1 cellular context compared by ENCODE assay signal in genomic region chrX:123088331-123088730, GRCh38.
TF ChIP-seq lines count a peak whose summit lies in the region.

No MANE protein-coding gene starts in this region.

TF ChIP-seq in HepG2, 621 proteins besides CTCF, POLR2A, EP300 and RAD21 (continued from another document):
- TF ChIP-seq, protein P1, sequence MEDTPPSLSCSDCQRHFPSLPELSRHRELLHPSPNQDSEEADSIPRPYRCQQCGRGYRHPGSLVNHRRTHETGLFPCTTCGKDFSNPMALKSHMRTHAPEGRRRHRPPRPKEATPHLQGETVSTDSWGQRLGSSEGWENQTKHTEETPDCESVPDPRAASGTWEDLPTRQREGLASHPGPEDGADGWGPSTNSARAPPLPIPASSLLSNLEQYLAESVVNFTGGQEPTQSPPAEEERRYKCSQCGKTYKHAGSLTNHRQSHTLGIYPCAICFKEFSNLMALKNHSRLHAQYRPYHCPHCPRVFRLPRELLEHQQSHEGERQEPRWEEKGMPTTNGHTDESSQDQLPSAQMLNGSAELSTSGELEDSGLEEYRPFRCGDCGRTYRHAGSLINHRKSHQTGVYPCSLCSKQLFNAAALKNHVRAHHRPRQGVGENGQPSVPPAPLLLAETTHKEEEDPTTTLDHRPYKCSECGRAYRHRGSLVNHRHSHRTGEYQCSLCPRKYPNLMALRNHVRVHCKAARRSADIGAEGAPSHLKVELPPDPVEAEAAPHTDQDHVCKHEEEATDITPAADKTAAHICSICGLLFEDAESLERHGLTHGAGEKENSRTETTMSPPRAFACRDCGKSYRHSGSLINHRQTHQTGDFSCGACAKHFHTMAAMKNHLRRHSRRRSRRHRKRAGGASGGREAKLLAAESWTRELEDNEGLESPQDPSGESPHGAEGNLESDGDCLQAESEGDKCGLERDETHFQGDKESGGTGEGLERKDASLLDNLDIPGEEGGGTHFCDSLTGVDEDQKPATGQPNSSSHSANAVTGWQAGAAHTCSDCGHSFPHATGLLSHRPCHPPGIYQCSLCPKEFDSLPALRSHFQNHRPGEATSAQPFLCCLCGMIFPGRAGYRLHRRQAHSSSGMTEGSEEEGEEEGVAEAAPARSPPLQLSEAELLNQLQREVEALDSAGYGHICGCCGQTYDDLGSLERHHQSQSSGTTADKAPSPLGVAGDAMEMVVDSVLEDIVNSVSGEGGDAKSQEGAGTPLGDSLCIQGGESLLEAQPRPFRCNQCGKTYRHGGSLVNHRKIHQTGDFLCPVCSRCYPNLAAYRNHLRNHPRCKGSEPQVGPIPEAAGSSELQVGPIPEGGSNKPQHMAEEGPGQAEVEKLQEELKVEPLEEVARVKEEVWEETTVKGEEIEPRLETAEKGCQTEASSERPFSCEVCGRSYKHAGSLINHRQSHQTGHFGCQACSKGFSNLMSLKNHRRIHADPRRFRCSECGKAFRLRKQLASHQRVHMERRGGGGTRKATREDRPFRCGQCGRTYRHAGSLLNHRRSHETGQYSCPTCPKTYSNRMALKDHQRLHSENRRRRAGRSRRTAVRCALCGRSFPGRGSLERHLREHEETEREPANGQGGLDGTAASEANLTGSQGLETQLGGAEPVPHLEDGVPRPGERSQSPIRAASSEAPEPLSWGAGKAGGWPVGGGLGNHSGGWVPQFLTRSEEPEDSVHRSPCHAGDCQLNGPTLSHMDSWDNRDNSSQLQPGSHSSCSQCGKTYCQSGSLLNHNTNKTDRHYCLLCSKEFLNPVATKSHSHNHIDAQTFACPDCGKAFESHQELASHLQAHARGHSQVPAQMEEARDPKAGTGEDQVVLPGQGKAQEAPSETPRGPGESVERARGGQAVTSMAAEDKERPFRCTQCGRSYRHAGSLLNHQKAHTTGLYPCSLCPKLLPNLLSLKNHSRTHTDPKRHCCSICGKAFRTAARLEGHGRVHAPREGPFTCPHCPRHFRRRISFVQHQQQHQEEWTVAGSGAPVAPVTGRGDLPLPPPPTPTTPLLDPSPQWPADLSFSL (CRISPR knock-in tag; IDR thresholded peaks at IDR 0.05): no peak
- TF ChIP-seq, protein P2, sequence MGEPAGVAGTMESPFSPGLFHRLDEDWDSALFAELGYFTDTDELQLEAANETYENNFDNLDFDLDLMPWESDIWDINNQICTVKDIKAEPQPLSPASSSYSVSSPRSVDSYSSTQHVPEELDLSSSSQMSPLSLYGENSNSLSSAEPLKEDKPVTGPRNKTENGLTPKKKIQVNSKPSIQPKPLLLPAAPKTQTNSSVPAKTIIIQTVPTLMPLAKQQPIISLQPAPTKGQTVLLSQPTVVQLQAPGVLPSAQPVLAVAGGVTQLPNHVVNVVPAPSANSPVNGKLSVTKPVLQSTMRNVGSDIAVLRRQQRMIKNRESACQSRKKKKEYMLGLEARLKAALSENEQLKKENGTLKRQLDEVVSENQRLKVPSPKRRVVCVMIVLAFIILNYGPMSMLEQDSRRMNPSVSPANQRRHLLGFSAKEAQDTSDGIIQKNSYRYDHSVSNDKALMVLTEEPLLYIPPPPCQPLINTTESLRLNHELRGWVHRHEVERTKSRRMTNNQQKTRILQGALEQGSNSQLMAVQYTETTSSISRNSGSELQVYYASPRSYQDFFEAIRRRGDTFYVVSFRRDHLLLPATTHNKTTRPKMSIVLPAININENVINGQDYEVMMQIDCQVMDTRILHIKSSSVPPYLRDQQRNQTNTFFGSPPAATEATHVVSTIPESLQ (CRISPR knock-in tag; conservative IDR thresholded peaks at IDR 0.05): no peak
TF ChIP-seq in HepG2: peak in this region for 2.
